Comparison of ENCODE assay signal across 1 cellular context in the genomic region with DNA sequence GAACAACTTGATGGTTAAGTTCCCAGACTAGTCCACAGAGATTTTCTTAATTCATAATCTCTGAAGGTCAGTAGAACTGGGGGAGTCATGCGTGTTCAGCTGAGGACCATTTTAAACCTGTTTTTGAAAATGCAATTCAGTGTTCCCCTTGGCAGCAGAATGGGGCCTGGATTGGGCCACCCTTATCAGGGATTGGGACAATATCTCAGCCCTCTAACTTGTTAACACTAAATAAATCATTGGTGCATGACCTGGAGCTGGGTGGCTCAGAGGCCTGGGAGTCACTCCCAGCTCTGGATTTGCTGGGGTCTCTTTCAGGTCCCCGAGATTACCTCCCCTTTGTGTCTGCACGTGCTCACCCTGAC.
TF ChIP-seq lines count a peak whose summit lies in the region.

No MANE protein-coding gene starts in this region.

TF ChIP-seq in GM23338, 12 proteins besides CTCF, POLR2A, EP300 and RAD21 (continued from another document):
- TF ChIP-seq, protein P1, sequence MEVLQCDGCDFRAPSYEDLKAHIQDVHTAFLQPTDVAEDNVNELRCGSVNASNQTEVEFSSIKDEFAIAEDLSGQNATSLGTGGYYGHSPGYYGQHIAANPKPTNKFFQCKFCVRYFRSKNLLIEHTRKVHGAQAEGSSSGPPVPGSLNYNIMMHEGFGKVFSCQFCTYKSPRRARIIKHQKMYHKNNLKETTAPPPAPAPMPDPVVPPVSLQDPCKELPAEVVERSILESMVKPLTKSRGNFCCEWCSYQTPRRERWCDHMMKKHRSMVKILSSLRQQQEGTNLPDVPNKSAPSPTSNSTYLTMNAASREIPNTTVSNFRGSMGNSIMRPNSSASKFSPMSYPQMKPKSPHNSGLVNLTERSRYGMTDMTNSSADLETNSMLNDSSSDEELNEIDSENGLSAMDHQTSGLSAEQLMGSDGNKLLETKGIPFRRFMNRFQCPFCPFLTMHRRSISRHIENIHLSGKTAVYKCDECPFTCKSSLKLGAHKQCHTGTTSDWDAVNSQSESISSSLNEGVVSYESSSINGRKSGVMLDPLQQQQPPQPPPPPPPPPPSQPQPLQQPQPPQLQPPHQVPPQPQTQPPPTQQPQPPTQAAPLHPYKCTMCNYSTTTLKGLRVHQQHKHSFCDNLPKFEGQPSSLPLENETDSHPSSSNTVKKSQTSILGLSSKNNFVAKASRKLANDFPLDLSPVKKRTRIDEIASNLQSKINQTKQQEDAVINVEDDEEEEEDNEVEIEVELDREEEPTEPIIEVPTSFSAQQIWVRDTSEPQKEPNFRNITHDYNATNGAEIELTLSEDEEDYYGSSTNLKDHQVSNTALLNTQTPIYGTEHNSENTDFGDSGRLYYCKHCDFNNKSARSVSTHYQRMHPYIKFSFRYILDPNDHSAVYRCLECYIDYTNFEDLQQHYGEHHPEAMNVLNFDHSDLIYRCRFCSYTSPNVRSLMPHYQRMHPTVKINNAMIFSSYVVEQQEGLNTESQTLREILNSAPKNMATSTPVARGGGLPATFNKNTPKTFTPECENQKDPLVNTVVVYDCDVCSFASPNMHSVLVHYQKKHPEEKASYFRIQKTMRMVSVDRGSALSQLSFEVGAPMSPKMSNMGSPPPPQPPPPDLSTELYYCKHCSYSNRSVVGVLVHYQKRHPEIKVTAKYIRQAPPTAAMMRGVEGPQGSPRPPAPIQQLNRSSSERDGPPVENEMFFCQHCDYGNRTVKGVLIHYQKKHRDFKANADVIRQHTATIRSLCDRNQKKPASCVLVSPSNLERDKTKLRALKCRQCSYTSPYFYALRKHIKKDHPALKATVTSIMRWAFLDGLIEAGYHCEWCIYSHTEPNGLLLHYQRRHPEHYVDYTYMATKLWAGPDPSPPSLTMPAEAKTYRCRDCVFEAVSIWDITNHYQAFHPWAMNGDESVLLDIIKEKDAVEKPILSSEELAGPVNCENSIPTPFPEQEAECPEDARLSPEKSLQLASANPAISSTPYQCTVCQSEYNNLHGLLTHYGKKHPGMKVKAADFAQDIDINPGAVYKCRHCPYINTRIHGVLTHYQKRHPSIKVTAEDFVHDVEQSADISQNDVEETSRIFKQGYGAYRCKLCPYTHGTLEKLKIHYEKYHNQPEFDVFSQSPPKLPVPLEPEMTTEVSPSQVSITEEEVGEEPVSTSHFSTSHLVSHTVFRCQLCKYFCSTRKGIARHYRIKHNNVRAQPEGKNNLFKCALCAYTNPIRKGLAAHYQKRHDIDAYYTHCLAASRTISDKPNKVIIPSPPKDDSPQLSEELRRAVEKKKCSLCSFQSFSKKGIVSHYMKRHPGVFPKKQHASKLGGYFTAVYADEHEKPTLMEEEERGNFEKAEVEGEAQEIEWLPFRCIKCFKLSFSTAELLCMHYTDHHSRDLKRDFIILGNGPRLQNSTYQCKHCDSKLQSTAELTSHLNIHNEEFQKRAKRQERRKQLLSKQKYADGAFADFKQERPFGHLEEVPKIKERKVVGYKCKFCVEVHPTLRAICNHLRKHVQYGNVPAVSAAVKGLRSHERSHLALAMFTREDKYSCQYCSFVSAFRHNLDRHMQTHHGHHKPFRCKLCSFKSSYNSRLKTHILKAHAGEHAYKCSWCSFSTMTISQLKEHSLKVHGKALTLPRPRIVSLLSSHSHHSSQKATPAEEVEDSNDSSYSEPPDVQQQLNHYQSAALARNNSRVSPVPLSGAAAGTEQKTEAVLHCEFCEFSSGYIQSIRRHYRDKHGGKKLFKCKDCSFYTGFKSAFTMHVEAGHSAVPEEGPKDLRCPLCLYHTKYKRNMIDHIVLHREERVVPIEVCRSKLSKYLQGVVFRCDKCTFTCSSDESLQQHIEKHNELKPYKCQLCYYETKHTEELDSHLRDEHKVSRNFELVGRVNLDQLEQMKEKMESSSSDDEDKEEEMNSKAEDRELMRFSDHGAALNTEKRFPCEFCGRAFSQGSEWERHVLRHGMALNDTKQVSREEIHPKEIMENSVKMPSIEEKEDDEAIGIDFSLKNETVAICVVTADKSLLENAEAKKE (CRISPR knock-in tag; IDR thresholded peaks at IDR 0.05), result no peak
- TF ChIP-seq CREB1 (CRISPR knock-in tag; IDR thresholded peaks at IDR 0.05; ENCODE audit: low read depth), result no peak
- TF ChIP-seq EZH2 (IDR thresholded peaks at IDR 0.05; ENCODE audit: low read depth, unreplicated experiment), result no peak
- TF ChIP-seq, protein P2, sequence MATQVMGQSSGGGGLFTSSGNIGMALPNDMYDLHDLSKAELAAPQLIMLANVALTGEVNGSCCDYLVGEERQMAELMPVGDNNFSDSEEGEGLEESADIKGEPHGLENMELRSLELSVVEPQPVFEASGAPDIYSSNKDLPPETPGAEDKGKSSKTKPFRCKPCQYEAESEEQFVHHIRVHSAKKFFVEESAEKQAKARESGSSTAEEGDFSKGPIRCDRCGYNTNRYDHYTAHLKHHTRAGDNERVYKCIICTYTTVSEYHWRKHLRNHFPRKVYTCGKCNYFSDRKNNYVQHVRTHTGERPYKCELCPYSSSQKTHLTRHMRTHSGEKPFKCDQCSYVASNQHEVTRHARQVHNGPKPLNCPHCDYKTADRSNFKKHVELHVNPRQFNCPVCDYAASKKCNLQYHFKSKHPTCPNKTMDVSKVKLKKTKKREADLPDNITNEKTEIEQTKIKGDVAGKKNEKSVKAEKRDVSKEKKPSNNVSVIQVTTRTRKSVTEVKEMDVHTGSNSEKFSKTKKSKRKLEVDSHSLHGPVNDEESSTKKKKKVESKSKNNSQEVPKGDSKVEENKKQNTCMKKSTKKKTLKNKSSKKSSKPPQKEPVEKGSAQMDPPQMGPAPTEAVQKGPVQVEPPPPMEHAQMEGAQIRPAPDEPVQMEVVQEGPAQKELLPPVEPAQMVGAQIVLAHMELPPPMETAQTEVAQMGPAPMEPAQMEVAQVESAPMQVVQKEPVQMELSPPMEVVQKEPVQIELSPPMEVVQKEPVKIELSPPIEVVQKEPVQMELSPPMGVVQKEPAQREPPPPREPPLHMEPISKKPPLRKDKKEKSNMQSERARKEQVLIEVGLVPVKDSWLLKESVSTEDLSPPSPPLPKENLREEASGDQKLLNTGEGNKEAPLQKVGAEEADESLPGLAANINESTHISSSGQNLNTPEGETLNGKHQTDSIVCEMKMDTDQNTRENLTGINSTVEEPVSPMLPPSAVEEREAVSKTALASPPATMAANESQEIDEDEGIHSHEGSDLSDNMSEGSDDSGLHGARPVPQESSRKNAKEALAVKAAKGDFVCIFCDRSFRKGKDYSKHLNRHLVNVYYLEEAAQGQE (IDR thresholded peaks at IDR 0.05; ENCODE audit: unreplicated experiment), result no peak
- TF ChIP-seq, protein P3, sequence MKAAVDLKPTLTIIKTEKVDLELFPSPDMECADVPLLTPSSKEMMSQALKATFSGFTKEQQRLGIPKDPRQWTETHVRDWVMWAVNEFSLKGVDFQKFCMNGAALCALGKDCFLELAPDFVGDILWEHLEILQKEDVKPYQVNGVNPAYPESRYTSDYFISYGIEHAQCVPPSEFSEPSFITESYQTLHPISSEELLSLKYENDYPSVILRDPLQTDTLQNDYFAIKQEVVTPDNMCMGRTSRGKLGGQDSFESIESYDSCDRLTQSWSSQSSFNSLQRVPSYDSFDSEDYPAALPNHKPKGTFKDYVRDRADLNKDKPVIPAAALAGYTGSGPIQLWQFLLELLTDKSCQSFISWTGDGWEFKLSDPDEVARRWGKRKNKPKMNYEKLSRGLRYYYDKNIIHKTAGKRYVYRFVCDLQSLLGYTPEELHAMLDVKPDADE (IDR thresholded peaks at IDR 0.05), result no peak
- TF ChIP-seq ZNF331 (CRISPR knock-in tag; IDR thresholded peaks at IDR 0.05; ENCODE audit: low read depth), result no peak
- no peak for TF ChIP-seq POLR2AphosphoS5 (IDR thresholded peaks at IDR 0.05; ENCODE audit: low read depth)
- no peak for TF ChIP-seq EZH2phosphoT487 (IDR thresholded peaks at IDR 0.05; ENCODE audit: unreplicated experiment)
- no peak for TF ChIP-seq STAT1 (IDR thresholded peaks at IDR 0.05; ENCODE audit: unreplicated experiment)
